8 cellular contexts compared by ENCODE assay signal in the genomic region with DNA sequence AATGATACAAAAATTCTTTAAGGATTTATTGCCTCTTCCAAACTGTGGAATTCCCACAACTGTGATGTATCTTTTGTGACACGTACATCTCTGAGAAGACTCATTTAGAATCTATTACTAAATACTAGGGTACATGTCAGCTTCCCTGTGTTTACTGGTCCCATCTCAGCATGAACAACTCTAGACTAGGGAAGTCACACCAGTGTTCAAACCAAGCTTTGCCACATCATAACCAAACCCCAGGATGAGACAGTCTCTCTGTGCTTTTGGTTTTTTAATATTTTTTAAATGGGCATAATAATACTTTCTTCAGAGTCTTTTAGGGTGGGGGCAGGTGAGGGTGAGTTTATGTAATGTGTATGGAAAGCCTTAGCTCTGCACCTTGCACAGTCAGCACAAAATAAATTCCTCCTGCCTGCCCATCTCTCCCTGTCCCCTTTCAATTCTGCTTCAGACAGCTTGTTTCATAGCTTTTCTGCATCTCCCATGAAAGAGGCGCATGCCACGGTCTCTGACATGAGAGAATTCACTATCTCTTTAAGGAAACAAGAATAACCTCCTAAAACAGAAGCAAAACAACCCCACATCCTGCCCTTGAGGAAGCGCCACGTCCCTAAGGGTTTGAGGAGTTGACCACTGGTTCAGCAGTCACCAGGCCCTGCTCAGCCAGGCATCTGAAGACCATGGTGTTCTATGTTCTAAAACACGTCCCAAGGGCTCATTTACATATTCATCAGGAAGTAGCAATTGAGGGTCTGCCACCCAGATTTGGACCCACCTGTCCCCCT.
DNase-seq lines count a peak whose midpoint lies in the region; ATAC-seq, FAIRE-seq and TF ChIP-seq lines count a peak whose summit lies in the region.

No MANE protein-coding gene starts in this region.

- intact Hi-C loops in heart right ventricle (cut with DNase I), result loop anchor here in 1 of 10 donors (10.0 kb wide), 1 partner anchor 188 kb away; no protein-coding TSS in a partner anchor

- H3K56ac ChIP-seq in mesendoderm (ENCODE audit: low read length), result no peak overlapping the region

- H3K9me3 ChIP-seq in heart right ventricle, result peaks cover 0 to 6% (median 0%) of the 10 kb centered on the region in 11 donors

- no peak overlapping the region for H2BK5ac ChIP-seq in mesendoderm (ENCODE audit: low read length)

- WGBS in heart right ventricle, 2 donors, result 46 to 62% methylated on average over 6 of the region's 6 CpGs
- no CpG with 5 or more reads among the region's 6 CpGs for WGBS in mesendoderm (ENCODE audit: extremely low coverage, insufficient coverage, low lambda C conversion rate)

- H3K4ac ChIP-seq in mesendoderm (ENCODE audit: low read depth, low read length), result no peak overlapping the region

- H3K36me3 ChIP-seq in heart right ventricle (no peaks in the 10 kb centered on the region), mesendoderm (ENCODE audit: control insufficient read depth, insufficient read depth, low read length) (no peaks in the 10 kb centered on the region)

- no peak for TF ChIP-seq CTCF in heart right ventricle (IDR thresholded peaks at IDR 0.05)

- H2BK15ac ChIP-seq in mesendoderm (replicated peaks; ENCODE audit: low read depth), result no peak overlapping the region

- H3K23ac ChIP-seq in mesendoderm (ENCODE audit: low read length), result no peak overlapping the region

- ATAC-seq in GM21381 (IDR thresholded peaks at IDR 0.05; ENCODE audit: unreplicated experiment) (peak; percentile 88), HG03354 (IDR thresholded peaks at IDR 0.05; ENCODE audit: poor library complexity, severe bottlenecking, unreplicated experiment) (peak; percentile 87), heart right ventricle (peak in 6 of 8 donors; percentile 55 to 89 (median 84))

- H4K5ac ChIP-seq in mesendoderm (ENCODE audit: low read length), result no peak overlapping the region

- no peak overlapping the region for H3K9ac ChIP-seq in mesendoderm (ENCODE audit: low read length)

- H3K4me2 ChIP-seq in mesendoderm (ENCODE audit: low read length), result no peak overlapping the region

- peak overlapping the region in 7 of 10 donors; percentile 6 to 66 (median 53) for H3K27ac ChIP-seq in heart right ventricle
- H3K27ac ChIP-seq in mesendoderm (ENCODE audit: low read depth, low read length), result no peak overlapping the region

- H2AK5ac ChIP-seq in mesendoderm (ENCODE audit: low read length), result no peak overlapping the region

- H3K4me1 ChIP-seq in heart right ventricle (peaks cover 0 to 31% (median 4%) of the 10 kb centered on the region in 9 donors), mesendoderm (ENCODE audit: control insufficient read depth, low read depth, low read length) (no peaks in the 10 kb centered on the region)

- H2BK120ac ChIP-seq in mesendoderm (ENCODE audit: low read depth, low read length), result no peak overlapping the region

- H3K27me3 ChIP-seq in heart right ventricle, result no peaks in the 10 kb centered on the region
- no peaks in the 10 kb centered on the region for H3K27me3 ChIP-seq in mesendoderm (ENCODE audit: insufficient read depth, low read length, poor library complexity)

- no peaks in the 10 kb centered on the region for H3K79me2 ChIP-seq in mesendoderm (ENCODE audit: control insufficient read depth, insufficient read depth, low read length)

- no peaks in the 10 kb centered on the region for H3K79me1 ChIP-seq in mesendoderm (ENCODE audit: low read length)

- peak; percentile 96 for FAIRE-seq in GM18507 (lab: Jason Lieb, UNC)

- no peak overlapping the region for H3K4me3 ChIP-seq in heart right ventricle
- no peak overlapping the region for H3K4me3 ChIP-seq in mesendoderm (ENCODE audit: low read length)

- DNase-seq in GM18507 (ENCODE audit: extremely low spot score, insufficient read length, low read depth) (peak; percentile 51), heart right ventricle (peak in 1 of 2 donors; percentile 44), SHP77 treated with DMSO at 0.1 percent for 48 hours (lab: John Stamatoyannopoulos, UW) (no peak), mesendoderm (no peak), NCI-H748 (lab: John Stamatoyannopoulos, UW; ENCODE audit: unreplicated experiment) (no peak), DMS79 (lab: John Stamatoyannopoulos, UW) (no peak)

- H3K18ac ChIP-seq in mesendoderm (ENCODE audit: low read length), result no peak overlapping the region

- H4K8ac ChIP-seq in mesendoderm (ENCODE audit: low read depth, low read length), result no peak overlapping the region
